In genomic region chr7:967361-968082, GRCh38 we compare ENCODE assay signal across 12 cellular contexts. TPM values are rescaled to one million over a fixed set of nuclear protein-coding genes. Genes with fewer than 3 reads are reported as not detected.
"Had no signal": no experiment of that assay in that cellular context is flagged by ENCODE, and none has a peak within 500 bp of the region (broad histone marks: within the 10 kb centered on the region; RNA-seq: fewer than 3 reads in every experiment).

No MANE protein-coding gene starts in this region.

- H3K27me3 Mint-ChIP-seq: naive B cell had no signal

- H3K27ac Mint-ChIP-seq: activated CD4-positive, alpha-beta memory T cell treated with anti-CD3 and anti-CD28 coated beads for 36 hours had no signal

- DNase-seq: activated CD4-positive, alpha-beta memory T cell treated with anti-CD3 and anti-CD28 coated beads for 36 hours; activated CD8-positive, alpha-beta memory T cell treated with anti-CD3 and anti-CD28 coated beads, Interleukin-2, amount 50 U/mL, for 4 hours; activated naive CD4-positive, alpha-beta T cell; cerebellar nuclear complex; dermis blood vessel endothelial cell; naive B cell; small intestine; T1000; thyroid gland had no signal

- FAIRE-seq: small intestine had no signal

- H3K27ac ChIP-seq: thyroid gland, vagina had no signal

- H3K27me3 ChIP-seq: thyroid gland, vagina had no signal

- H3K4me3 ChIP-seq: lung, thyroid gland, vagina had no signal

- H3K9me3 Mint-ChIP-seq: activated CD4-positive, alpha-beta memory T cell treated with anti-CD3 and anti-CD28 coated beads for 36 hours; naive B cell had no signal

- H3K4me3 Mint-ChIP-seq: activated CD4-positive, alpha-beta memory T cell treated with anti-CD3 and anti-CD28 coated beads for 36 hours had no signal

- H3K9me3 ChIP-seq: neutrophil, thyroid gland, vagina had no signal

RNA-seq across cellular contexts. Expression of gene CYP2W1, which starts 15.5 kb away (rescaled TPM):
- total RNA-seq: activated CD4-positive, alpha-beta memory T cell treated with anti-CD3 and anti-CD28 coated beads for 36 hours; dermis blood vessel endothelial cell; thyroid gland had no signal
